In genomic region chr4:2138846-2139500, GRCh38 we compare ENCODE assay signal across 25 cellular contexts.
DNase-seq lines count a peak whose midpoint lies in the region; ATAC-seq, FAIRE-seq and TF ChIP-seq lines count a peak whose summit lies in the region.
"Had no signal": no experiment of that assay in that cellular context is flagged by ENCODE, and none has a peak within 500 bp of the region (broad histone marks: within the 10 kb centered on the region; RNA-seq: fewer than 3 reads in every experiment).

No MANE protein-coding gene starts in this region.

- H3K27me3 ChIP-seq in BLaER1 treated with 17β-estradiol and CSF1 and Interleukin-3, amounts not matched to agents 10 nM and 100 nM, result 0 out of 22 replicates have a peak, but pooled peaks cover 0 to 2% (median 0%) of the 10 kb centered on the region in 11 experiments
- H3K27me3 ChIP-seq in trophoblast cell (ENCODE audit: insufficient read depth, low read length), result no peaks in the 10 kb centered on the region
- H3K27me3 ChIP-seq: SJSA1 had no signal

- H2BK12ac ChIP-seq in trophoblast cell (ENCODE audit: low read length), result no peak overlapping the region

- ATAC-seq in GM19455 (IDR thresholded peaks at IDR 0.05; ENCODE audit: unreplicated experiment), result no peak
- ATAC-seq: PC-3 had no signal

- no peak overlapping the region for H4K8ac ChIP-seq in trophoblast cell (ENCODE audit: low read depth, low read length)

- DNase-seq in LHCN-M2 (ENCODE audit: low read depth) (peak; percentile 16), myocyte (ENCODE audit: low read depth) (peak; percentile 84), trophoblast cell (no peak), Kasumi-1 (lab: John Stamatoyannopoulos, UW) (no peak), H54 (ENCODE audit: insufficient read length, low spot score) (no peak)
- no peak for DNase-seq in activated naive CD4-positive, alpha-beta T cell treated with Interleukin-2 at 50 U/mL for 16 hours
- DNase-seq: CD4-positive, alpha-beta memory T cell; COR-L47; DMS53; GM23248; HCEC 1CT; NCI-H1105; NCI-H1436 treated with DMSO at 0.1 percent for 48 hours; NCI-H187 treated with DMSO at 0.1 percent for 48 hours; NCI-H526; NCI-H82; NK-92 treated with Interleukin-12 subunit alpha and Interleukin-12 subunit beta, amount 100 ng/mL, for 24 hours; PC-3; Right ventricle myocardium superior had no signal

- no peak overlapping the region for H3K4me3 ChIP-seq in BLaER1 treated with 17β-estradiol and CSF1 and Interleukin-3, amounts not matched to agents 10 nM and 100 nM
- H3K4me3 ChIP-seq in trophoblast cell (ENCODE audit: low read depth, low read length), result peak overlapping the region; percentile 13
- H3K4me3 ChIP-seq: GM23248, SJSA1 had no signal

- no peak overlapping the region for H4K12ac ChIP-seq in trophoblast cell (ENCODE audit: low read depth, low read length)

- H4K91ac ChIP-seq in trophoblast cell (ENCODE audit: low read depth, low read length), result no peak overlapping the region

- no peaks in the 10 kb centered on the region for H3K79me1 ChIP-seq in trophoblast cell (ENCODE audit: low read length)

- H4K20me1 ChIP-seq in BLaER1 treated with 17β-estradiol and CSF1 and Interleukin-3, amounts not matched to agents 10 nM and 100 nM, result no peaks in the 10 kb centered on the region

- no peak overlapping the region for H2BK5ac ChIP-seq in trophoblast cell (ENCODE audit: low read depth, low read length, poor library complexity)

- H3K14ac ChIP-seq in trophoblast cell (ENCODE audit: low read length), result no peak overlapping the region

- no peak for TF ChIP-seq POLR2A in H54 (IDR thresholded peaks at IDR 0.05; ENCODE audit: low read depth, low read length)

- no peak overlapping the region for H3K18ac ChIP-seq in trophoblast cell (ENCODE audit: low read length)

- no CpG with 5 or more reads among the region's 11 CpGs for WGBS in trophoblast cell (ENCODE audit: extremely low coverage, insufficient coverage, insufficient read length)

- no peak overlapping the region for H3K4ac ChIP-seq in trophoblast cell (ENCODE audit: low read depth, low read length)

- H3K9ac ChIP-seq in BLaER1 treated with 17β-estradiol and CSF1 and Interleukin-3, amounts not matched to agents 10 nM and 100 nM, result 0 out of 22 replicates have a peak overlapping the region, but pooled peaks of 1 of the 11 experiments have one; percentile 17
- H3K9ac ChIP-seq in trophoblast cell (ENCODE audit: low read length), result no peak overlapping the region
- H3K9ac ChIP-seq: GM23248, KMS-11 had no signal

- H3K4me1 ChIP-seq in BLaER1 treated with 17β-estradiol and CSF1 and Interleukin-3, amounts not matched to agents 10 nM and 100 nM, result peaks cover 40 to 63% (median 53%) of the 10 kb centered on the region in 10 experiments
- H3K4me1 ChIP-seq in trophoblast cell (ENCODE audit: control insufficient read depth in 1 of 2, insufficient read depth in 2 of 2, low read length in 2 of 2), result no peaks in the 10 kb centered on the region
- H3K4me1 ChIP-seq: SJSA1 had no signal

- H2BK120ac ChIP-seq in trophoblast cell (ENCODE audit: insufficient read depth, low read length, poor library complexity), result no peak overlapping the region

- H3K23ac ChIP-seq in trophoblast cell (ENCODE audit: low read length), result no peak overlapping the region

- no peaks in the 10 kb centered on the region for H3K79me2 ChIP-seq in trophoblast cell (ENCODE audit: control insufficient read depth, insufficient read depth, low read length, poor library complexity)

- no peaks in the 10 kb centered on the region for H3K36me3 ChIP-seq in BLaER1 treated with 17β-estradiol and CSF1 and Interleukin-3, amounts not matched to agents 10 nM and 100 nM
- H3K36me3 ChIP-seq in trophoblast cell (ENCODE audit: control insufficient read depth in 1 of 2, insufficient read depth in 2 of 2, low read length in 2 of 2), result no peaks in the 10 kb centered on the region
- H3K36me3 ChIP-seq: SJSA1 had no signal

- H2AK5ac ChIP-seq in trophoblast cell (ENCODE audit: low read length), result no peak overlapping the region

- no peak overlapping the region for H3K27ac ChIP-seq in BLaER1 treated with 17β-estradiol and CSF1 and Interleukin-3, amounts not matched to agents 10 nM and 100 nM
- no peak overlapping the region for H3K27ac ChIP-seq in trophoblast cell (ENCODE audit: low read depth, low read length)
- H3K27ac ChIP-seq: GM23248, KMS-11, SJSA1 had no signal

- no peak overlapping the region for H2AFZ ChIP-seq in trophoblast cell (ENCODE audit: insufficient read depth, low read length, poor library complexity)
- H2AFZ ChIP-seq: GM23248 had no signal

- no peak for FAIRE-seq in H54 (lab: Jason Lieb, UNC)
- FAIRE-seq: A204.1, G401.6 had no signal

- H3K4me2 ChIP-seq in BLaER1 treated with 17β-estradiol and CSF1 and Interleukin-3, amounts not matched to agents 10 nM and 100 nM, result peak overlapping the region; percentile 12 to 75 (median 58)
- H3K4me2 ChIP-seq in trophoblast cell (ENCODE audit: low read length), result no peak overlapping the region
- H3K4me2 ChIP-seq: KMS-11 had no signal

- H3K9me3 ChIP-seq in BLaER1 treated with 17β-estradiol and CSF1 and Interleukin-3, amounts not matched to agents 10 nM and 100 nM (replicated peaks in 1 of 11), result peaks cover 0 to 10% (median 0%) of the 10 kb centered on the region in 11 experiments; a peak in 2 of 22 replicates
- no peaks in the 10 kb centered on the region for H3K9me3 ChIP-seq in trophoblast cell (ENCODE audit: insufficient read depth, low read depth, low read length)
- H3K9me3 ChIP-seq: SJSA1 had no signal

Comparison
In these comparisons a context has a peak if more than half of its experiments do, and no peak if none do; other contexts are left out.
1. DNase-seq: peak in LHCN-M2 (single experiment) and myocyte (single experiment); none in trophoblast cell (0 of 2), Kasumi-1 (0 of 2), activated naive CD4-positive, alpha-beta T cell treated with Interleukin-2 at 50 U/mL for 16 hours (single experiment) and H54 (single experiment).